7 cellular contexts compared by ENCODE assay signal in genomic region chr14:25132734-25133422, GRCh38.
DNase-seq lines count a peak whose midpoint lies in the region; ATAC-seq, FAIRE-seq and TF ChIP-seq lines count a peak whose summit lies in the region.

No MANE protein-coding gene starts in this region.

- peak; percentile 57 for TF ChIP-seq RAD21 in GM12878 (IDR thresholded peaks at IDR 0.05; ENCODE audit: insufficient read depth, low read depth, low read length)

- no TSS peak for BruUV-seq in GM12878 (replicated peaks; lab: Mats Ljungman, UMichigan)

- H3K4me3 ChIP-seq in GM12878 (no peak overlapping the region), iPS-18a (ENCODE audit: low read length) (peak overlapping the region; percentile 16), spleen (no peak overlapping the region)

- H3K9ac ChIP-seq in GM12878 (ENCODE audit: control insufficient read depth, insufficient read depth, low read length) (no peak overlapping the region), iPS-18a (ENCODE audit: low read length) (no peak overlapping the region)

- RAD21 ChIA-PET in GM12878 (lab: Charles Lee; ENCODE audit: unreplicated experiment) = interaction anchor here (0.8 to 6.7 kb wide), 24 partner anchors 14 to 444 kb away, joined by 3 to 129 read pairs (median 4); no protein-coding TSS in a partner anchor

- intact Hi-C loops in GM12878 (cut with micrococcal nuclease; ENCODE audit: unreplicated experiment) (loop anchor here (1.0 to 5.0 kb wide), 4 partner anchors 101 to 423 kb away; no protein-coding TSS in a partner anchor), spleen (cut with DNase I; ENCODE audit: low total_unique reads) (loop anchor here (5.0 kb wide), 1 partner anchor 321 kb away; no protein-coding TSS in a partner anchor)

- no peaks in the 10 kb centered on the region for H4K20me1 ChIP-seq in GM12878 (ENCODE audit: control insufficient read depth, insufficient read depth)

- CTCF ChIA-PET in GM12878 (lab: Yijun Ruan, JAX) = interaction anchor here (0.6 to 7.4 kb wide), 59 partner anchors 9 to 466 kb away, joined by 3 to 229 read pairs (median 4); partner anchors contain the start of gene STXBP6

- H3K4me1 ChIP-seq in GM12878 (ENCODE audit: control insufficient read depth, insufficient read depth, low read length) (no peaks in the 10 kb centered on the region), iPS-18a (ENCODE audit: control insufficient read depth, low read depth, low read length) (no peaks in the 10 kb centered on the region), spleen (peaks cover 0 to 5% (median 2%) of the 10 kb centered on the region in 6 donors)

- POLR2A ChIA-PET in GM12878 (lab: Charles Lee) = interaction anchor here (0.5 to 1.9 kb wide), 2 partner anchors 142 to 326 kb away, joined by 3 to 6 read pairs; no protein-coding TSS in a partner anchor

- no peak for TF ChIP-seq EP300 in GM12878 (IDR thresholded peaks at IDR 0.05; ENCODE audit: borderline replicate concordance in 1 of 2, control insufficient read depth in 1 of 2, low read depth in 2 of 2, low read length in 2 of 2)

- H3K9me3 ChIP-seq in GM12878 (replicated peaks; ENCODE audit: control insufficient read depth, insufficient read depth, low read length) (no peaks in the 10 kb centered on the region), iPS-18a (ENCODE audit: control insufficient read depth, low read depth, low read length) (no peaks in the 10 kb centered on the region), spleen (no peaks in the 10 kb centered on the region)

- in situ Hi-C loops in GM12878 (cut with MboI) = loop anchor here (5.0 to 10.0 kb wide), 2 partner anchors 326 to 398 kb away; no protein-coding TSS in a partner anchor

- FAIRE-seq in GM12891 (lab: Jason Lieb, UNC) (peak; percentile 93), GM12878 (lab: Jason Lieb, UNC) (peak; percentile 96)

- H3K27ac ChIP-seq in GM12878 (ENCODE audit: control insufficient read depth, insufficient read depth) (no peak overlapping the region), iPS-18a (ENCODE audit: low read length) (no peak overlapping the region), spleen (no peak overlapping the region)

- no peak overlapping the region for H2AFZ ChIP-seq in GM12878 (ENCODE audit: control insufficient read depth, low read depth, low read length)

- H3K4me2 ChIP-seq in GM12878 (ENCODE audit: control insufficient read depth, insufficient read depth) = peak overlapping the region; percentile 28

- TF ChIP-seq POLR2A in GM12891 (IDR thresholded peaks at IDR 0.05; ENCODE audit: low read depth, low read length) (no peak), GM12878 (IDR thresholded peaks at IDR 0.05; ENCODE audit: low read depth, low read length) (no peak), spleen (IDR thresholded peaks at IDR 0.05) (no peak)

- SMC1A ChIA-PET in GM12878 (lab: Charles Lee; ENCODE audit: uncharacterized antibody, unreplicated experiment) = interaction anchor here (0.8 to 10.0 kb wide), 34 partner anchors 10 to 433 kb away, joined by 3 to 184 read pairs (median 5); partner anchors contain the start of gene STXBP6

- no peaks in the 10 kb centered on the region for H3K79me2 ChIP-seq in GM12878 (ENCODE audit: control insufficient read depth, insufficient read depth, low read length)

- H3K27me3 ChIP-seq in GM12878 (replicated peaks in 1 of 2; ENCODE audit: control insufficient read depth in 2 of 2, insufficient read depth in 2 of 2, low read length in 1 of 2) (no peaks in the 10 kb centered on the region), iPS-18a (ENCODE audit: control insufficient read depth, insufficient read depth, low read length) (peaks cover 13% of the 10 kb centered on the region), spleen (replicated peaks in 1 of 7) (peaks cover 0 to 62% (median 7%) of the 10 kb centered on the region in 7 donors)

- 14% methylated on average over 20 of the region's 20 CpGs for WGBS in GM12878 (ENCODE audit: insufficient coverage, insufficient replicate concordance, low lambda C conversion rate, missing lambda C conversion rate)
- 18 to 21% (median 19%) methylated on average over 20 of the region's 20 CpGs for WGBS in spleen, 5 donors

- H3K36me3 ChIP-seq in GM12878 (ENCODE audit: control insufficient read depth in 2 of 2, insufficient read depth in 2 of 2, low read length in 1 of 2) (no peaks in the 10 kb centered on the region), iPS-18a (ENCODE audit: control insufficient read depth, low read depth, low read length) (no peaks in the 10 kb centered on the region), spleen (no peaks in the 10 kb centered on the region)

- ATAC-seq in HG02678 (IDR thresholded peaks at IDR 0.05; ENCODE audit: unreplicated experiment) = peak; percentile 88
- peak; percentile 97 for ATAC-seq in GM12878

- TF ChIP-seq CTCF in GM12878 (IDR thresholded peaks at IDR 0.05 in 2 of 3, conservative IDR thresholded peaks at IDR 0.05 in 1 of 3; ENCODE audit: control insufficient read depth in 2 of 3, extremely low read depth in 1 of 3, insufficient read depth in 1 of 3, low read depth in 3 of 3, low read length in 3 of 3) = peak; percentile 76 to 79 (median 76)
- peak; percentile 35 to 84 (median 68) for TF ChIP-seq CTCF in spleen (IDR thresholded peaks at IDR 0.05 in 8 of 11, conservative IDR thresholded peaks at IDR 0.05 in 3 of 11)

- DNase-seq in GM12891 (ENCODE audit: insufficient read length, low spot score) (peak; percentile 23), NCI-H1417 treated with DMSO at 0.1 percent for 48 hours (lab: John Stamatoyannopoulos, UW) (peak; percentile 71), T-helper 2 cell (peak in 4 of 5 experiments; percentile 5 to 56 (median 14)), GM12878 (ENCODE audit: low read depth, low spot score) (no peak), spleen (peak; percentile 83)

TF ChIP-seq in GM12891, 5 proteins besides CTCF, POLR2A, EP300 and RAD21:
- TF ChIP-seq POLR2AphosphoS5 (IDR thresholded peaks at IDR 0.05; ENCODE audit: low read depth, low read length) = no peak
- peak; percentile 100 for TF ChIP-seq PAX5 (IDR thresholded peaks at IDR 0.05; ENCODE audit: insufficient read depth, low read length, severe bottlenecking)

TF ChIP-seq in GM12878, 131 proteins besides CTCF, POLR2A, EP300 and RAD21 (continues in another document):
- TF ChIP-seq CUX1 (IDR thresholded peaks at IDR 0.05; ENCODE audit: insufficient replicate concordance, low read depth, low read length) (no peak), YY1 (IDR thresholded peaks at IDR 0.05; ENCODE audit: low read depth, low read length) (peak; percentile 61; the same call in 1 of the 2 replicates), SMC3 (IDR thresholded peaks at IDR 0.05; ENCODE audit: borderline replicate concordance, low read length) (peak; percentile 85; the same call in 1 of the 2 replicates), IRF4 (IDR thresholded peaks at IDR 0.05; ENCODE audit: low read depth, low read length) (0 out of 2 replicates have a peak, but pooled peaks have one; percentile 10), IKZF1 (conservative IDR thresholded peaks at IDR 0.05) (peak; percentile 57), SMARCA5 (IDR thresholded peaks at IDR 0.05) (peak; percentile 27; the same call in 1 of the 2 replicates), HDGF (IDR thresholded peaks at IDR 0.05) (no peak)
